ENCODE assay signal across 12 cellular contexts in genomic region chr22:19360300-19360792, GRCh38.
"Had no signal": no experiment of that assay in that cellular context is flagged by ENCODE, and none has a peak within 500 bp of the region (broad histone marks: within the 10 kb centered on the region; RNA-seq: fewer than 3 reads in every experiment).

No MANE protein-coding gene starts in this region.

- H3K9me3 Mint-ChIP-seq: activated CD4-positive, alpha-beta memory T cell treated with anti-CD3 and anti-CD28 coated beads, Interleukin-2, amount 10 ng/mL, durations not matched to agents 7 days and 5 days; nephron progenitor cell; T-helper 2 cell treated with Interferon-gamma antibody and Interleukin-4, amounts not matched to agents 5 μg/mL and 100 μg/mL, for 36 hours had no signal

- H3K27me3 Mint-ChIP-seq: activated CD4-positive, alpha-beta memory T cell treated with anti-CD3 and anti-CD28 coated beads, Interleukin-2, amount 10 ng/mL, durations not matched to agents 7 days and 5 days had no signal

- H3K9me3 ChIP-seq: pancreas had no signal

- H3K27ac Mint-ChIP-seq: activated CD4-positive, alpha-beta memory T cell treated with anti-CD3 and anti-CD28 coated beads, Interleukin-2, amount 10 ng/mL, durations not matched to agents 7 days and 5 days; nephron progenitor cell; T-helper 2 cell treated with Interferon-gamma antibody and Interleukin-4, amounts not matched to agents 5 μg/mL and 100 μg/mL, for 36 hours had no signal

- ATAC-seq: left colon, pancreas had no signal

- H3K27ac ChIP-seq: pancreas had no signal

- H3K4me1 ChIP-seq: pancreas had no signal

- H3K4me3 ChIP-seq: pancreas had no signal

- DNase-seq: activated CD4-positive, alpha-beta memory T cell treated with anti-CD3 and anti-CD28 coated beads, Interleukin-2, amount 10 ng/mL, durations not matched to agents 7 days and 5 days; activated gamma-delta T cell treated with Interleukin-2 at 50 U/mL for 16 hours; activated T-cell treated with anti-CD3 and anti-CD28 coated beads, Interleukin-2, amount 50 U/mL, for 48 hours; foreskin melanocyte; left colon; mammary epithelial cell; nephron progenitor cell; pancreas; stimulated activated CD4-positive, alpha-beta T cell treated with anti-CD3 and anti-CD28 coated beads, Interleukin-15, amount 100 ng/mL, for 24 hours; stimulated activated CD4-positive, alpha-beta T cell treated with anti-CD3 and anti-CD28 coated beads, Interleukin-4, amount 100 ng/mL, for 4 hours; substantia nigra had no signal

- H3K4me1 Mint-ChIP-seq: activated CD4-positive, alpha-beta memory T cell treated with anti-CD3 and anti-CD28 coated beads, Interleukin-2, amount 10 ng/mL, durations not matched to agents 7 days and 5 days; nephron progenitor cell had no signal

- H3K4me3 Mint-ChIP-seq: activated CD4-positive, alpha-beta memory T cell treated with anti-CD3 and anti-CD28 coated beads, Interleukin-2, amount 10 ng/mL, durations not matched to agents 7 days and 5 days; nephron progenitor cell; T-helper 2 cell treated with Interferon-gamma antibody and Interleukin-4, amounts not matched to agents 5 μg/mL and 100 μg/mL, for 36 hours had no signal

- H3K27me3 ChIP-seq: pancreas had no signal
